12 cellular contexts compared by ENCODE assay signal in the genomic region with DNA sequence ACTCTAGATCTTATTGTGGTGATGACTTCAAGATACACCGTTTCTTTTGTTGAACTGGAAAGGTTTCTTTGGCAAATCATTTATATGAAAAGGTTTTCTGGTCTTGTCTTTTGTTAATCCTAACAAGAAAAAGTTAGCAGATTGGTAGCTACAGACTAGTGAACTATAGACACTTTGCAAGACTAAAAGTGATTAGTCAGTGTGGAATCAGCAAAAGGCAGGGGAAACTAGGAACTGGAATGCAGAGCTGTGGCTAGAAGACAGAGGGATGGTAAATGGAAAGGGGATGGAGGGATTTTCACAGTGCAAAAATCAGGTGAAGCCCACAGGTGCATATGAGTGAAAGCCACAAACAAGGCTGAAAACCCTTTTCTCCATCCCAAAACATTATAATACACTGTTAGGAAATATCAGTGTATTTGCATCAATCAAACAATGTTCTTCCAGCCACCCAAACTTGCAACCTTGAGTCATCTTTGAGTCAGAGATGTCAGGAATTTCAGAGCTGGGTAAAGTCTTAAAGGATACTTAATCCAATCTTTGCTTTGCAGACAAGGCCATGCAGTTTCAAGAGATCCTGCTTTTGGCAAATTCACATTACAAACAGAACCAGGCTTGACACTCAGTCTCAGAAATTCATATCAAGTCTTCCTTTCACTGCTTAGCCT. TPM values are rescaled to one million over a fixed set of nuclear protein-coding genes. Genes with fewer than 3 reads are reported as not detected.
DNase-seq lines count a peak whose midpoint lies in the region; ATAC-seq and TF ChIP-seq lines count a peak whose summit lies in the region.
"Had no signal": no experiment of that assay in that cellular context is flagged by ENCODE, and none has a peak within 500 bp of the region (broad histone marks: within the 10 kb centered on the region; RNA-seq: fewer than 3 reads in every experiment).

No MANE protein-coding gene starts in this region.

- H2BK5ac ChIP-seq in H9 (ENCODE audit: insufficient read length, low read length) = no peak overlapping the region

- H3K18ac ChIP-seq in H9 (ENCODE audit: insufficient read length, low read depth, low read length) = no peak overlapping the region

- H3K27ac Mint-ChIP-seq in H9 = peak overlapping the region; percentile 44 to 95 (median 50); a peak in 6 of 7 replicates
- no peak overlapping the region for H3K27ac Mint-ChIP-seq in activated CD8-positive, alpha-beta memory T cell treated with anti-CD3 and anti-CD28 coated beads, Interleukin-2, amount 10 ng/mL, durations not matched to agents 7 days and 5 days
- H3K27ac Mint-ChIP-seq: stimulated activated effector memory CD8-positive, alpha-beta T cell treated with anti-CD3 and anti-CD28 coated beads, Interleukin-12 subunit alpha, Interleukin-12 subunit beta, amount 100 ng/mL, for 72 hours had no signal

- CTCF ChIA-PET in activated CD8-positive, alpha-beta memory T cell treated with anti-CD3 and anti-CD28 coated beads, Interleukin-2, amount 10 ng/mL, durations not matched to agents 7 days and 5 days (lab: Charles Lee) = no interaction called here

- H2BK15ac ChIP-seq in H9 (ENCODE audit: low read depth, low read length) = no peak overlapping the region

- no peak overlapping the region for H3T11ph ChIP-seq in H9 (ENCODE audit: low read length)

- no peak for TF ChIP-seq CTCF in H9 (conservative IDR thresholded peaks at IDR 0.05)
- TF ChIP-seq CTCF in fibroblast of mammary gland (conservative IDR thresholded peaks at IDR 0.05; ENCODE audit: control insufficient read depth, insufficient read depth, low read depth, low read length) = no peak
- TF ChIP-seq CTCF in mucosa of descending colon (IDR thresholded peaks at IDR 0.05) = no peak

- no CpG with 5 or more reads among the region's 1 CpG for WGBS in H9 (ENCODE audit: extremely low coverage, insufficient read length, low lambda C conversion rate)

- H3K9ac ChIP-seq in H9 (ENCODE audit: extremely low read depth, insufficient read length, low read length) (no peak overlapping the region), skeletal muscle satellite cell (ENCODE audit: low read depth, low read length) (no peak overlapping the region)

- no peak overlapping the region for H3K14ac ChIP-seq in H9 (ENCODE audit: insufficient read depth, low read length)

- H4K5ac ChIP-seq in H9 (ENCODE audit: insufficient read length, low read depth, low read length) = no peak overlapping the region

- H3K27me3 Mint-ChIP-seq in H9 (ENCODE audit: low read depth) = no peaks in the 10 kb centered on the region; the same call in 1 of the 2 replicates
- H3K27me3 Mint-ChIP-seq in activated CD8-positive, alpha-beta memory T cell treated with anti-CD3 and anti-CD28 coated beads, Interleukin-2, amount 10 ng/mL, durations not matched to agents 7 days and 5 days = peaks cover 11% of the 10 kb centered on the region

- H3K27me3 ChIP-seq in H9 (ENCODE audit: insufficient read depth, low read length) (no peaks in the 10 kb centered on the region), skeletal muscle satellite cell (ENCODE audit: control insufficient read depth, insufficient read depth, low read length) (no peaks in the 10 kb centered on the region)

- no peak overlapping the region for H3K4ac ChIP-seq in H9 (ENCODE audit: low read depth, low read length)

- H3K36me3 Mint-ChIP-seq in H9 (ENCODE audit: insufficient read depth in 1 of 3, low read depth in 3 of 3) = no peaks in the 10 kb centered on the region
- H3K36me3 Mint-ChIP-seq in activated CD8-positive, alpha-beta memory T cell treated with anti-CD3 and anti-CD28 coated beads, Interleukin-2, amount 10 ng/mL, durations not matched to agents 7 days and 5 days = no peaks in the 10 kb centered on the region
- H3K36me3 Mint-ChIP-seq: stimulated activated effector memory CD8-positive, alpha-beta T cell treated with anti-CD3 and anti-CD28 coated beads, Interleukin-12 subunit alpha, Interleukin-12 subunit beta, amount 100 ng/mL, for 72 hours had no signal

- H3K4me1 Mint-ChIP-seq in H9 = peaks cover 34 to 62% of the 10 kb centered on the region in 2 experiments
- no peaks in the 10 kb centered on the region for H3K4me1 Mint-ChIP-seq in activated CD8-positive, alpha-beta memory T cell treated with anti-CD3 and anti-CD28 coated beads, Interleukin-2, amount 10 ng/mL, durations not matched to agents 7 days and 5 days
- H3K4me1 Mint-ChIP-seq: stimulated activated effector memory CD8-positive, alpha-beta T cell treated with anti-CD3 and anti-CD28 coated beads, Interleukin-12 subunit alpha, Interleukin-12 subunit beta, amount 100 ng/mL, for 72 hours had no signal

- H3K36me3 ChIP-seq in skeletal muscle satellite cell (ENCODE audit: insufficient read depth, low read length) (no peaks in the 10 kb centered on the region), mucosa of descending colon (ENCODE audit: low read depth) (no peaks in the 10 kb centered on the region)
- H3K36me3 ChIP-seq: left ventricle myocardium inferior had no signal

- no peaks in the 10 kb centered on the region for H3K79me1 ChIP-seq in H9 (ENCODE audit: insufficient read depth, low read depth, low read length, poor library complexity, severe bottlenecking)

- no peak overlapping the region for H3K4me3 Mint-ChIP-seq in H9
- no peak overlapping the region for H3K4me3 Mint-ChIP-seq in activated CD8-positive, alpha-beta memory T cell treated with anti-CD3 and anti-CD28 coated beads, Interleukin-2, amount 10 ng/mL, durations not matched to agents 7 days and 5 days
- H3K4me3 Mint-ChIP-seq: stimulated activated effector memory CD8-positive, alpha-beta T cell treated with anti-CD3 and anti-CD28 coated beads, Interleukin-12 subunit alpha, Interleukin-12 subunit beta, amount 100 ng/mL, for 72 hours had no signal

- no peaks in the 10 kb centered on the region for H4K20me1 ChIP-seq in H9 (ENCODE audit: control insufficient read depth, insufficient read depth, insufficient read length)

- H3K56ac ChIP-seq in H9 (ENCODE audit: insufficient read length, low read depth, low read length) = no peak overlapping the region

- H2BK12ac ChIP-seq in H9 (ENCODE audit: insufficient read length, low read depth, low read length) = no peak overlapping the region

- H3K4me2 ChIP-seq in H9 (ENCODE audit: insufficient read depth, insufficient read length, low read length) (no peak overlapping the region), skeletal muscle satellite cell (ENCODE audit: low read length) (peak overlapping the region; percentile 71)

- H2AK5ac ChIP-seq in H9 (ENCODE audit: insufficient read length, low read length) = no peak overlapping the region

- no peaks in the 10 kb centered on the region for H3K79me2 ChIP-seq in H9 (ENCODE audit: insufficient read depth, low read length)

- no peaks in the 10 kb centered on the region for H3K23me2 ChIP-seq in H9 (ENCODE audit: insufficient read length, low read depth, low read length, poor library complexity, severe bottlenecking)

- no peak overlapping the region for H2BK120ac ChIP-seq in H9 (ENCODE audit: low read depth, low read length, poor library complexity, severe bottlenecking)

- H3K4me3 ChIP-seq in fibroblast of mammary gland (ENCODE audit: control insufficient read depth, low read depth, low read length) (no peak overlapping the region), skeletal muscle satellite cell (ENCODE audit: low read length) (no peak overlapping the region), mucosa of descending colon (no peak overlapping the region)
- H3K4me3 ChIP-seq: left ventricle myocardium inferior had no signal

- H3K9me3 ChIP-seq in H9 (ENCODE audit: control insufficient read depth, low read depth, low read length) = no peaks in the 10 kb centered on the region
- H3K9me3 ChIP-seq in skeletal muscle satellite cell (replicated peaks; ENCODE audit: low read length) = no peaks in the 10 kb centered on the region
- H3K9me3 ChIP-seq in mucosa of descending colon = no peaks in the 10 kb centered on the region
- H3K9me3 ChIP-seq: left ventricle myocardium inferior had no signal

- peak overlapping the region; percentile 55 for H3K27ac ChIP-seq in H9 (ENCODE audit: insufficient read length, low read depth, low read length)
- H3K27ac ChIP-seq: left ventricle myocardium inferior had no signal

- intact Hi-C loops in mucosa of descending colon (cut with DNase I, micrococcal nuclease) = no loop called here

- no peaks in the 10 kb centered on the region; a peak in 1 of 5 replicates for H3K9me3 Mint-ChIP-seq in H9
- H3K9me3 Mint-ChIP-seq in activated CD8-positive, alpha-beta memory T cell treated with anti-CD3 and anti-CD28 coated beads, Interleukin-2, amount 10 ng/mL, durations not matched to agents 7 days and 5 days (ENCODE audit: low read depth) = no peaks in the 10 kb centered on the region
- H3K9me3 Mint-ChIP-seq: stimulated activated effector memory CD8-positive, alpha-beta T cell treated with anti-CD3 and anti-CD28 coated beads, Interleukin-12 subunit alpha, Interleukin-12 subunit beta, amount 100 ng/mL, for 72 hours had no signal

- DNase-seq in H9 = no peak
- peak; percentile 80 for DNase-seq in fibroblast of mammary gland (ENCODE audit: low read depth)
- DNase-seq in mucosa of descending colon = no peak
- DNase-seq in NCI-H2227 (lab: John Stamatoyannopoulos, UW; ENCODE audit: unreplicated experiment) = no peak
- DNase-seq in activated CD8-positive, alpha-beta memory T cell treated with anti-CD3 and anti-CD28 coated beads, Interleukin-2, amount 10 ng/mL, durations not matched to agents 7 days and 5 days = no peak
- DNase-seq: DMS79, left ventricle myocardium inferior, NCI-H1694 had no signal

- no peak overlapping the region for H4K91ac ChIP-seq in H9 (ENCODE audit: insufficient read length, low read depth, low read length)

- H4K8ac ChIP-seq in H9 (replicated peaks; ENCODE audit: insufficient read length, low read depth, low read length) = no peak overlapping the region

- H2BK20ac ChIP-seq in H9 (ENCODE audit: low read depth, low read length, poor library complexity, severe bottlenecking) = no peak overlapping the region

- no peak overlapping the region for H2AFZ ChIP-seq in H9 (ENCODE audit: low read length)

- H3K4me1 ChIP-seq in H9 (ENCODE audit: insufficient read depth, low read length) (peaks cover 23% of the 10 kb centered on the region), skeletal muscle satellite cell (ENCODE audit: control insufficient read depth, insufficient read depth, low read length) (peaks cover 27% of the 10 kb centered on the region), mucosa of descending colon (ENCODE audit: low read depth) (no peaks in the 10 kb centered on the region)

- peak; percentile 70 for ATAC-seq in SK-N-SH treated with all-trans-retinoic acid at 6 μM for 48 hours
- no peak for ATAC-seq in mucosa of descending colon
- no peak for ATAC-seq in activated CD8-positive, alpha-beta memory T cell treated with anti-CD3 and anti-CD28 coated beads, Interleukin-2, amount 10 ng/mL, durations not matched to agents 7 days and 5 days
- no peak for ATAC-seq in HG02763 (IDR thresholded peaks at IDR 0.05; ENCODE audit: unreplicated experiment)
- ATAC-seq: stimulated activated effector memory CD8-positive, alpha-beta T cell treated with anti-CD3 and anti-CD28 coated beads, Interleukin-12 subunit alpha, Interleukin-12 subunit beta, amount 100 ng/mL, for 72 hours had no signal

- H3K23ac ChIP-seq in H9 (ENCODE audit: insufficient read length, low read depth, low read length) = no peak overlapping the region

RNA-seq across cellular contexts. Expression of a gene that starts 52.7 kb away (rescaled TPM):
- 24.3 and 26.2 TPM in 2 replicates for total RNA-seq in H9 (2021)
- 59.0 and 81.9 TPM in 2 replicates for total RNA-seq in skeletal muscle satellite cell (2012; rRNA removed)
- 10 to 100 TPM; 13.0 to 24.7 (median 14.5) TPM for total RNA-seq in mucosa of descending colon
- 1 to 10 TPM; 4.9 to 7.5 TPM for total RNA-seq in activated CD8-positive, alpha-beta memory T cell treated with anti-CD3 and anti-CD28 coated beads, Interleukin-2, amount 10 ng/mL, durations not matched to agents 7 days and 5 days
